ENCODE assay signal across 9 cellular contexts in genomic region chr9:111945216-111945615, GRCh38. TPM values are rescaled to one million over a fixed set of nuclear protein-coding genes. Genes with fewer than 3 reads are reported as not detected.
A peak's percentile ranks its signal among the peaks of the same experiment; 100 is the strongest.
DNase-seq lines count a peak whose midpoint lies in the region; ATAC-seq, FAIRE-seq and TF ChIP-seq lines count a peak whose summit lies in the region.
"Had no signal": no experiment of that assay in that cellular context is flagged by ENCODE, and none has a peak within 500 bp of the region (broad histone marks: within the 10 kb centered on the region; RNA-seq: fewer than 3 reads in every experiment).

No MANE protein-coding gene starts in this region.

- H3K4me2 ChIP-seq in BLaER1 treated with 17β-estradiol and CSF1 and Interleukin-3, amounts not matched to agents 10 nM and 100 nM = peak overlapping the region; percentile 22 to 61 (median 53); a peak in 19 of 22 replicates

- in situ Hi-C loops in brain microvascular endothelial cell (cut with HindIII; ENCODE audit: low pct_ligation_motif_present, low sequenced_read_pairs) = no loop called here

- no peak for TF ChIP-seq CTCF in brain microvascular endothelial cell (IDR thresholded peaks at IDR 0.05; ENCODE audit: low read depth, low read length, missing control alignments)
- no peak for TF ChIP-seq CTCF in kidney (IDR thresholded peaks at IDR 0.05; ENCODE audit: borderline replicate concordance, extremely low read depth, insufficient read depth)
- no peak for TF ChIP-seq CTCF in uterus (IDR thresholded peaks at IDR 0.05)

- H3K9me3 ChIP-seq in BLaER1 treated with 17β-estradiol and CSF1 and Interleukin-3, amounts not matched to agents 10 nM and 100 nM (replicated peaks in 1 of 11) = no peaks in the 10 kb centered on the region
- no peaks in the 10 kb centered on the region for H3K9me3 ChIP-seq in kidney (ENCODE audit: control insufficient read depth in 1 of 2, low read length in 2 of 2)
- H3K9me3 ChIP-seq in uterus = no peaks in the 10 kb centered on the region

- DNase-seq in brain microvascular endothelial cell (peak; percentile 80), NCI-H2029 (lab: John Stamatoyannopoulos, UW) (no peak), kidney (no peak), NCI-H2171 (lab: John Stamatoyannopoulos, UW) (no peak), uterus (no peak)
- DNase-seq: NCI-H1436 had no signal

- H3K4me1 ChIP-seq in BLaER1 treated with 17β-estradiol and CSF1 and Interleukin-3, amounts not matched to agents 10 nM and 100 nM = peaks cover 28 to 45% (median 36%) of the 10 kb centered on the region in 10 experiments
- H3K4me1 ChIP-seq in kidney (ENCODE audit: control insufficient read depth in 1 of 2, insufficient read depth in 1 of 2, low read depth in 1 of 2, low read length in 2 of 2) (no peaks in the 10 kb centered on the region), uterus (no peaks in the 10 kb centered on the region)

- H4K20me1 ChIP-seq in BLaER1 treated with 17β-estradiol and CSF1 and Interleukin-3, amounts not matched to agents 10 nM and 100 nM = no peaks in the 10 kb centered on the region

- H3K27ac ChIP-seq in BLaER1 treated with 17β-estradiol and CSF1 and Interleukin-3, amounts not matched to agents 10 nM and 100 nM = peak overlapping the region in 9 of 11 experiments; percentile 16 to 70 (median 49); a peak in 10 of 22 replicates
- H3K27ac ChIP-seq in brain microvascular endothelial cell = peak overlapping the region; percentile 69
- no peak overlapping the region for H3K27ac ChIP-seq in kidney (ENCODE audit: low read depth in 2 of 2, low read length in 2 of 2)
- H3K27ac ChIP-seq in uterus = no peak overlapping the region

- ATAC-seq in GM19397 (IDR thresholded peaks at IDR 0.05; ENCODE audit: unreplicated experiment) = peak; percentile 79
- ATAC-seq in HG03354 (IDR thresholded peaks at IDR 0.05; ENCODE audit: poor library complexity, severe bottlenecking, unreplicated experiment) = peak; percentile 82

- no peak for TF ChIP-seq POLR2A in uterus (IDR thresholded peaks at IDR 0.05)

- no peaks in the 10 kb centered on the region for H3K27me3 ChIP-seq in BLaER1 treated with 17β-estradiol and CSF1 and Interleukin-3, amounts not matched to agents 10 nM and 100 nM
- H3K27me3 ChIP-seq in brain microvascular endothelial cell (replicated peaks) = no peaks in the 10 kb centered on the region
- no peaks in the 10 kb centered on the region for H3K27me3 ChIP-seq in uterus

- no peak for FAIRE-seq in kidney (lab: Jason Lieb, UNC)

- H3K4me3 ChIP-seq in BLaER1 treated with 17β-estradiol and CSF1 and Interleukin-3, amounts not matched to agents 10 nM and 100 nM = no peak overlapping the region
- H3K4me3 ChIP-seq in brain microvascular endothelial cell (ENCODE audit: low read depth, low read length) = no peak overlapping the region
- H3K4me3 ChIP-seq in kidney (ENCODE audit: low read length in 2 of 2) = no peak overlapping the region
- no peak overlapping the region for H3K4me3 ChIP-seq in uterus

- H3K36me3 ChIP-seq in BLaER1 treated with 17β-estradiol and CSF1 and Interleukin-3, amounts not matched to agents 10 nM and 100 nM = no peaks in the 10 kb centered on the region
- H3K36me3 ChIP-seq in brain microvascular endothelial cell (replicated peaks) = no peaks in the 10 kb centered on the region
- no peaks in the 10 kb centered on the region for H3K36me3 ChIP-seq in kidney (ENCODE audit: control insufficient read depth in 1 of 2, insufficient read depth in 2 of 2, low read length in 2 of 2)
- H3K36me3 ChIP-seq in uterus = no peaks in the 10 kb centered on the region

- peak overlapping the region in 3 of 11 experiments; percentile 12 to 52 (median 51); a peak in 3 of 22 replicates for H3K9ac ChIP-seq in BLaER1 treated with 17β-estradiol and CSF1 and Interleukin-3, amounts not matched to agents 10 nM and 100 nM
- H3K9ac ChIP-seq in kidney (ENCODE audit: low read length in 2 of 2) = no peak overlapping the region

- intact Hi-C loops in kidney (cut with DNase I) = no loop called here
- intact Hi-C loops in uterus (cut with DNase I; ENCODE audit: low total_unique reads) = no loop called here

RNA-seq across cellular contexts. Expression of gene UGCG, which starts 48.6 kb away (rescaled TPM):
- 113 TPM for total RNA-seq in kidney
- polyA plus RNA-seq in kidney (ENCODE audit: insufficient read depth, low read depth, low replicate concordance) = 20.8 TPM
- 10 to 100 TPM; 12.3 to 75.1 (median 34.5) TPM for total RNA-seq in uterus

Comparison
In these comparisons a context has a peak if more than half of its experiments do, and no peak if none do; other contexts are left out.
1. H3K27ac ChIP-seq: peak in BLaER1 treated with 17β-estradiol and CSF1 and Interleukin-3, amounts not matched to agents 10 nM and 100 nM (9 of 11) and brain microvascular endothelial cell (single experiment); none in kidney (0 of 2) and uterus (0 of 2).